Comparison of ENCODE assay signal across 1 cellular context in the genomic region with DNA sequence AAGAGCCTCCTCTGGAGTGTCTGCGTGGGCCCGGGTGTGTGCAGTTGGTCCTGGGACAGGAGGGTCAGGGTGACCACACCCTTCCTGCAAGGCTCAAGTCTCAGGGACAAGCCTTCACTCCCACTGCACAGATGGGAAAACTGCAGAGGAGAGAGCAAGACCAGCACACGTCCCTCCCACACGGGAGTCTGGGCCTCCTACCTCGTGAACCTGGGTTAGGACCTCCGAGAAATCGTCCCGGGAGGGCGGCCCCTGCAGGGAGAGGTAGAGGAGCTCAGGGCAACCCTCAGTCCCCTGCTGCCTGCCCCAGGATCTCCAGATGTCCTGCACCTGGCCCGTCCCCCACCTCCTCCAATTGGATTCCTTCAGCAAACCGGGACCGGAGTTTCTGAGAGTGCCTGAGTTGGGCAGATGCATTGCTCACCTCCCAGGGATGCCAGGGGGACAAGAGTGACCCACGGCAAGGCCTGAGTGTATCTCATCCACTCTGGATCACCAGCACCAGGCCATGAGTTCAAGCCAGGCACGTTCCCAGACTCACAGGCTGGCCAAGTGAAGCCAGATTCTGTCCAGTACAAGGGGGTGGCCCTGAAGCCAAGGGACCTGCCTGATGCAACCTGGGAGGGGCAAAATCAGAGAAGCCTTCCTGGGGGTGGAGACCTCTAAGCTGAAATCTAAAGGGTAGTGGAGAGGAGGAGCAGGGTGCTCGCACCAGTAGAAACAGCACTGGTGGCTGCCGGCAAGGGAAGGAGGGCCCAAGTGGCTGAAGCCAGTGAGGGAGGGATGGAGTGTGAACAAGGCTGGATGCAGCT.
A peak's percentile ranks its signal among the peaks of the same experiment; 100 is the strongest.
TF ChIP-seq lines count a peak whose summit lies in the region.

No MANE protein-coding gene starts in this region.

TF ChIP-seq in HCT116, 20 proteins besides CTCF, POLR2A, EP300 and RAD21:
- TF ChIP-seq, protein P1, sequence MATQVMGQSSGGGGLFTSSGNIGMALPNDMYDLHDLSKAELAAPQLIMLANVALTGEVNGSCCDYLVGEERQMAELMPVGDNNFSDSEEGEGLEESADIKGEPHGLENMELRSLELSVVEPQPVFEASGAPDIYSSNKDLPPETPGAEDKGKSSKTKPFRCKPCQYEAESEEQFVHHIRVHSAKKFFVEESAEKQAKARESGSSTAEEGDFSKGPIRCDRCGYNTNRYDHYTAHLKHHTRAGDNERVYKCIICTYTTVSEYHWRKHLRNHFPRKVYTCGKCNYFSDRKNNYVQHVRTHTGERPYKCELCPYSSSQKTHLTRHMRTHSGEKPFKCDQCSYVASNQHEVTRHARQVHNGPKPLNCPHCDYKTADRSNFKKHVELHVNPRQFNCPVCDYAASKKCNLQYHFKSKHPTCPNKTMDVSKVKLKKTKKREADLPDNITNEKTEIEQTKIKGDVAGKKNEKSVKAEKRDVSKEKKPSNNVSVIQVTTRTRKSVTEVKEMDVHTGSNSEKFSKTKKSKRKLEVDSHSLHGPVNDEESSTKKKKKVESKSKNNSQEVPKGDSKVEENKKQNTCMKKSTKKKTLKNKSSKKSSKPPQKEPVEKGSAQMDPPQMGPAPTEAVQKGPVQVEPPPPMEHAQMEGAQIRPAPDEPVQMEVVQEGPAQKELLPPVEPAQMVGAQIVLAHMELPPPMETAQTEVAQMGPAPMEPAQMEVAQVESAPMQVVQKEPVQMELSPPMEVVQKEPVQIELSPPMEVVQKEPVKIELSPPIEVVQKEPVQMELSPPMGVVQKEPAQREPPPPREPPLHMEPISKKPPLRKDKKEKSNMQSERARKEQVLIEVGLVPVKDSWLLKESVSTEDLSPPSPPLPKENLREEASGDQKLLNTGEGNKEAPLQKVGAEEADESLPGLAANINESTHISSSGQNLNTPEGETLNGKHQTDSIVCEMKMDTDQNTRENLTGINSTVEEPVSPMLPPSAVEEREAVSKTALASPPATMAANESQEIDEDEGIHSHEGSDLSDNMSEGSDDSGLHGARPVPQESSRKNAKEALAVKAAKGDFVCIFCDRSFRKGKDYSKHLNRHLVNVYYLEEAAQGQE (IDR thresholded peaks at IDR 0.05; ENCODE audit: low read depth): no peak
- TF ChIP-seq TCF7L2 (IDR thresholded peaks at IDR 0.05; ENCODE audit: borderline replicate concordance, extremely low read depth, insufficient read depth, insufficient read length) (no peak), EZH2phosphoT487 (IDR thresholded peaks at IDR 0.05; ENCODE audit: borderline replicate concordance) (no peak), CEBPB (IDR thresholded peaks at IDR 0.05; ENCODE audit: low read depth) (no peak), CBX3 (IDR thresholded peaks at IDR 0.05; ENCODE audit: low read depth) (no peak), POLR2AphosphoS5 (IDR thresholded peaks at IDR 0.05; ENCODE audit: low read depth, low read length) (peak; percentile 60)
